Comparison of ENCODE assay signal across 5 cellular contexts in genomic region chr9:15364962-15365553, GRCh38. TPM values are rescaled to one million over a fixed set of nuclear protein-coding genes. Genes with fewer than 3 reads are reported as not detected.
DNase-seq lines count a peak whose midpoint lies in the region; ATAC-seq, FAIRE-seq and TF ChIP-seq lines count a peak whose summit lies in the region.
"Not testable (repeated sequence)": the region's sequence is repeated elsewhere in the genome, so short reads cannot be mapped to it uniquely, and the experiment has no call there.

No MANE protein-coding gene starts in this region.

- H2AFZ ChIP-seq in IMR-90 (replicated peaks; ENCODE audit: low read length, poor library complexity); K562 (ENCODE audit: low read depth, low read length); HepG2 (ENCODE audit: low read length); neuronal stem cell (ENCODE audit: low read length): not testable (repeated sequence)

- not testable (repeated sequence) for H4K5ac ChIP-seq in IMR-90 (ENCODE audit: low read depth, low read length)

- not testable (repeated sequence) for FAIRE-seq in K562 (lab: Jason Lieb, UNC); HepG2 (lab: Jason Lieb, UNC)

- not testable (repeated sequence) for TF ChIP-seq EP300 in K562 (IDR thresholded peaks at IDR 0.05; ENCODE audit: low read length); HepG2 (IDR thresholded peaks at IDR 0.05; ENCODE audit: low read depth in 2 of 2, low read length in 2 of 2); HepG2 (CRISPR knock-in tag; IDR thresholded peaks at IDR 0.05; ENCODE audit: borderline replicate concordance)

- not testable (repeated sequence) for H3K27me3 ChIP-seq in IMR-90 (ENCODE audit: control insufficient read depth, insufficient read depth, low read length); K562 (ENCODE audit: control insufficient read depth in 2 of 2, insufficient read depth in 2 of 2, low read length in 2 of 2); HepG2 (ENCODE audit: control insufficient read depth in 1 of 2, insufficient read depth in 2 of 2, low read length in 2 of 2); neuronal stem cell (ENCODE audit: control insufficient read depth in 3 of 3, insufficient read depth in 3 of 3, low read depth in 1 of 3, low read length in 3 of 3)

- TF ChIP-seq RAD21 in IMR-90 (IDR thresholded peaks at IDR 0.05; ENCODE audit: low read length); K562 (CRISPR knock-in tag; conservative IDR thresholded peaks at IDR 0.05 in 1 of 2, IDR thresholded peaks at IDR 0.05 in 1 of 2); HepG2 (CRISPR knock-in tag; IDR thresholded peaks at IDR 0.05): not testable (repeated sequence)

- H2BK5ac ChIP-seq in IMR-90 (ENCODE audit: low read depth, low read length, poor library complexity, severe bottlenecking); neuronal stem cell (ENCODE audit: low read length): not testable (repeated sequence)

- not testable (repeated sequence) for H2BK120ac ChIP-seq in IMR-90 (ENCODE audit: low read depth, low read length); neuronal stem cell (ENCODE audit: low read depth, low read length)

- not testable (repeated sequence) for H3K23ac ChIP-seq in IMR-90 (ENCODE audit: low read depth, low read length); neuronal stem cell (ENCODE audit: low read depth, low read length, poor library complexity)

- dilution Hi-C loops in IMR-90 (cut with HindIII; ENCODE audit: low sequenced_read_pairs, unreplicated experiment) = not testable (repeated sequence)

- not testable (repeated sequence) for H3K56ac ChIP-seq in IMR-90 (ENCODE audit: extremely low read depth, insufficient read depth, low read length)

- DNase-seq in IMR-90; K562 (ENCODE audit: extremely low read depth in 1 of 4, low spot score in 3 of 4); HepG2 (ENCODE audit: low spot score); neuronal stem cell (ENCODE audit: low spot score): not testable (repeated sequence)
- DNase-seq in RPMI8226 = peak; percentile 18

- not testable (repeated sequence) for H3K79me2 ChIP-seq in K562 (ENCODE audit: control insufficient read depth, insufficient read depth, low read length); HepG2 (ENCODE audit: insufficient read depth, low read length)

- H2AK9ac ChIP-seq in IMR-90 (replicated peaks; ENCODE audit: low read depth, low read length, poor library complexity) = not testable (repeated sequence)

- not testable (repeated sequence) for H3K18ac ChIP-seq in IMR-90 (ENCODE audit: low read depth, low read length); neuronal stem cell (ENCODE audit: low read length)

- not testable (repeated sequence) for TF ChIP-seq CTCF in IMR-90 (conservative IDR thresholded peaks at IDR 0.05; ENCODE audit: low read depth, low read length); K562 (IDR thresholded peaks at IDR 0.05 in 2 of 3, conservative IDR thresholded peaks at IDR 0.05 in 1 of 3; ENCODE audit: insufficient read depth in 2 of 3, low read depth in 1 of 3, low read length in 3 of 3); HepG2 (CRISPR knock-in tag; IDR thresholded peaks at IDR 0.05)

- not testable (repeated sequence) for H2BK15ac ChIP-seq in IMR-90 (ENCODE audit: low read depth, low read length); neuronal stem cell (ENCODE audit: low read length)

- not testable (repeated sequence) for H3K4me3 ChIP-seq in IMR-90 (ENCODE audit: insufficient read depth, low read depth, low read length); K562; HepG2 (replicated peaks in 1 of 3; ENCODE audit: insufficient read depth in 1 of 3, low read depth in 2 of 3, low read length in 3 of 3); neuronal stem cell (ENCODE audit: low read length in 2 of 2)

- not testable (repeated sequence) for H3K27ac ChIP-seq in IMR-90 (ENCODE audit: insufficient read depth, low read length); K562 (ENCODE audit: extremely low read depth, low read depth, low read length); HepG2 (ENCODE audit: extremely low read length, insufficient read depth, low read length); neuronal stem cell (replicated peaks; ENCODE audit: low read length)

- H4K91ac ChIP-seq in IMR-90 (ENCODE audit: insufficient read depth, low read depth, low read length); neuronal stem cell (ENCODE audit: low read depth, low read length, poor library complexity): not testable (repeated sequence)

- not testable (repeated sequence) for H3K9me1 ChIP-seq in IMR-90 (ENCODE audit: insufficient read depth, low read length); K562 (ENCODE audit: control insufficient read depth, insufficient read depth, low read length)

- CTCF ChIA-PET in IMR-90 (lab: Yijun Ruan, JAX); K562 (lab: Yijun Ruan, JAX; ENCODE audit: low intra/inter-chr PET ratio); HepG2 (lab: Yijun Ruan, JAX; ENCODE audit: low intra/inter-chr PET ratio, low total read pairs): not testable (repeated sequence)

- H2BK12ac ChIP-seq in neuronal stem cell (ENCODE audit: low read length) = not testable (repeated sequence)

- H3K4me2 ChIP-seq in IMR-90 (ENCODE audit: low read depth, low read length); K562 (ENCODE audit: insufficient read depth, low read length); HepG2 (ENCODE audit: low read depth, low read length); neuronal stem cell (ENCODE audit: insufficient read depth, low read length, poor library complexity, severe bottlenecking): not testable (repeated sequence)

- H3K79me1 ChIP-seq in IMR-90 (ENCODE audit: low read depth in 1 of 2, low read length in 2 of 2); neuronal stem cell (ENCODE audit: low read depth, low read length): not testable (repeated sequence)

- not testable (repeated sequence) for H3K4ac ChIP-seq in IMR-90 (ENCODE audit: low read depth, low read length); neuronal stem cell (ENCODE audit: low read length)

- H3K9ac ChIP-seq in IMR-90 (ENCODE audit: low read depth, low read length); K562 (ENCODE audit: insufficient read depth in 1 of 2, low read depth in 2 of 2, low read length in 2 of 2); HepG2 (ENCODE audit: insufficient read depth, low read depth, low read length); neuronal stem cell (ENCODE audit: low read depth, low read length, poor library complexity): not testable (repeated sequence)

- intact Hi-C loops in IMR-90 (cut with micrococcal nuclease); K562 (cut with micrococcal nuclease); HepG2 (cut with micrococcal nuclease; ENCODE audit: unreplicated experiment): not testable (repeated sequence)

- H4K8ac ChIP-seq in IMR-90 (ENCODE audit: low read depth in 2 of 2, low read length in 2 of 2); neuronal stem cell (ENCODE audit: low read depth, low read length): not testable (repeated sequence)

- POLR2A ChIA-PET in IMR-90 (lab: Charles Lee; ENCODE audit: unreplicated experiment); HepG2 (lab: Yijun Ruan, JAX): not testable (repeated sequence)
- POLR2A ChIA-PET in K562 (lab: Yijun Ruan, JAX) = interaction anchor here (1.0 to 1.1 kb wide), 2 partner anchors 10 to 13 kb away, joined by 3 read pairs; no protein-coding TSS in a partner anchor

- ATAC-seq in IMR-90 (ENCODE audit: low read depth); K562; HepG2: not testable (repeated sequence)

- H3K9me3 ChIP-seq in IMR-90 (ENCODE audit: control insufficient read depth, insufficient read depth, low read length); K562 (replicated peaks; ENCODE audit: control insufficient read depth, insufficient read depth, low read depth, low read length); HepG2 (ENCODE audit: low read length); neuronal stem cell (replicated peaks in 1 of 2; ENCODE audit: control insufficient read depth in 2 of 2, insufficient read depth in 1 of 2, low read depth in 1 of 2, low read length in 2 of 2): not testable (repeated sequence)

- H2AK5ac ChIP-seq in IMR-90 (ENCODE audit: low read depth, low read length); neuronal stem cell (ENCODE audit: low read depth, low read length): not testable (repeated sequence)

- not testable (repeated sequence) for H2BK20ac ChIP-seq in IMR-90 (ENCODE audit: low read depth, low read length)

- not testable (repeated sequence) for H3K36me3 ChIP-seq in IMR-90 (ENCODE audit: control insufficient read depth, insufficient read depth, low read length); K562 (ENCODE audit: control insufficient read depth, insufficient read depth, low read length); HepG2 (replicated peaks in 1 of 2; ENCODE audit: control insufficient read depth in 1 of 2, insufficient read depth in 2 of 2, low read length in 2 of 2); neuronal stem cell (replicated peaks in 1 of 2; ENCODE audit: control insufficient read depth in 2 of 2, insufficient read depth in 2 of 2, low read length in 2 of 2)

- not testable (repeated sequence) for H4K20me1 ChIP-seq in IMR-90 (ENCODE audit: insufficient read depth, low read length); K562 (replicated peaks; ENCODE audit: control insufficient read depth, insufficient read depth, low read length); HepG2 (ENCODE audit: insufficient read depth, low read length)

- not testable (repeated sequence) for TF ChIP-seq POLR2A in IMR-90 (IDR thresholded peaks at IDR 0.05; ENCODE audit: low read depth, low read length); K562 (conservative IDR thresholded peaks at IDR 0.05); HepG2 (IDR thresholded peaks at IDR 0.05; ENCODE audit: insufficient read depth in 1 of 2, low read depth in 2 of 2, low read length in 2 of 2)

- not testable (repeated sequence) for BruUV-seq in IMR-90 (replicated peaks; lab: Mats Ljungman, UMichigan); K562 (replicated peaks; lab: Mats Ljungman, UMichigan); HepG2 (replicated peaks; lab: Mats Ljungman, UMichigan)

- H3K14ac ChIP-seq in IMR-90 (replicated peaks; ENCODE audit: low read depth, low read length) = not testable (repeated sequence)
- H3K14ac ChIP-seq in neuronal stem cell (ENCODE audit: low read length) = peak overlapping the region; percentile 21

- H3K4me1 ChIP-seq in IMR-90 (ENCODE audit: control insufficient read depth, insufficient read depth, low read length); K562 (replicated peaks in 1 of 2; ENCODE audit: control insufficient read depth in 2 of 2, insufficient read depth in 2 of 2, low read length in 2 of 2); neuronal stem cell (ENCODE audit: control insufficient read depth in 2 of 2, insufficient read depth in 1 of 2, low read depth in 1 of 2, low read length in 2 of 2): not testable (repeated sequence)
- peaks cover 13% of the 10 kb centered on the region for H3K4me1 ChIP-seq in HepG2 (ENCODE audit: insufficient read depth, low read length)

- in situ Hi-C loops in IMR-90 (cut with MboI; ENCODE audit: low sequenced_read_pairs); K562 (cut with MboI); HepG2 (cut with HindIII; ENCODE audit: extremely low pct_ligation_motif_present, low pct_unique_long_range_greater_than_20kb): not testable (repeated sequence)

- WGBS in IMR-90 (ENCODE audit: extremely low coverage in 2 of 2, insufficient read length in 1 of 2), 2 experiments = 96% methylated on average over 6 of the region's 14 CpGs; no CpG with 5 or more reads in 1 of the 2 experiments
- 43% methylated on average over 9 of the region's 14 CpGs for WGBS in K562 (ENCODE audit: insufficient coverage, low coverage, missing lambda C conversion rate)
- 71% methylated on average over 12 of the region's 14 CpGs for WGBS in HepG2 (ENCODE audit: low lambda C conversion rate)
- no CpG with 5 or more reads among the region's 14 CpGs for WGBS in neuronal stem cell (ENCODE audit: extremely low coverage in 2 of 2, insufficient read length in 2 of 2, insufficient replicate concordance in 1 of 2), 2 donors

RNA-seq across cellular contexts. Expression of gene SNAPC3, which starts 57.6 kb away (rescaled TPM):
- total RNA-seq in IMR-90 (2012; rRNA removed) (31.0 and 40.0 TPM in 2 replicates), K562 (2014; rRNA removed) (20.4 and 21.9 TPM in 2 replicates), K562 (2014; rRNA removed; fragmentation: Illumina TruSeq; extraction: Trizol) (19.3 and 20.5 TPM in 2 replicates), K562 (2015; rRNA removed; fragmentation: Illumina TruSeq; extraction: Trizol) (19.8 and 19.9 TPM in 2 replicates), K562 (2021) (13.4 and 16.0 TPM in 2 replicates), HepG2 (2016; rRNA removed; fragmentation: Illumina TruSeq; extraction: Trizol) (25.5 and 25.6 TPM in 2 replicates)
- polyA plus RNA-seq in IMR-90 (2012; rRNA removed) (19.3 and 22.0 TPM in 2 replicates), K562 (2011; rRNA removed) (34.2 and 38.9 TPM in 2 replicates), K562 (2014; fragmentation: Illumina TruSeq; extraction: Trizol) (16.9 and 23.9 TPM in 2 replicates), K562 (2014; fragmentation: Nextera tagmentation; extraction: Ambion mirVana) (1 to 10 TPM; 2.3 to 3.4 TPM), K562 (2014; rRNA removed) (17.6 and 21.4 TPM in 2 replicates), HepG2 (2011; rRNA removed) (20.8 and 26.0 TPM in 2 replicates)
- 21.0 and 52.9 TPM in 2 replicates for polyA plus RNA-seq in IMR-90 (2012; cell fraction: cytosol; rRNA removed)
- polyA plus RNA-seq in IMR-90 (2012; cell fraction: nucleus; rRNA removed; ENCODE audit: low replicate concordance) = 23.5 and 27.5 TPM in 2 replicates
- 30.6 and 85.4 TPM in 2 replicates for total RNA-seq in K562 (2011; cell fraction: chromatin; rRNA removed; ENCODE audit: low replicate concordance)
- total RNA-seq in K562 (2011; cell fraction: nucleolus; rRNA removed) = 16.7 and 19.3 TPM in 2 replicates
- total RNA-seq in K562 (2011; cell fraction: nucleoplasm; rRNA removed) = 31.8 and 43.8 TPM in 2 replicates
- polyA plus RNA-seq in K562 (2011; cell fraction: cytosol; rRNA removed) = 8.8 and 18.8 TPM in 2 replicates
- polyA plus RNA-seq in K562 (2011; cell fraction: nucleus; rRNA removed) = 23.9 and 32.3 TPM in 2 replicates
- 13.3 and 16.8 TPM in 2 replicates for polyA plus RNA-seq in K562 (2012)
- polyA minus RNA-seq in K562 (2011; rRNA and poly(A)+ RNA removed) = 36.4 and 41.7 TPM in 2 replicates
- polyA minus RNA-seq in K562 (2011; cell fraction: cytosol; rRNA and poly(A)+ RNA removed) = 14.5 and 15.0 TPM in 2 replicates
- 18.2 and 34.2 TPM in 2 replicates for polyA minus RNA-seq in K562 (2011; cell fraction: nucleus; rRNA and poly(A)+ RNA removed)
- 3.6 and 4.5 TPM in 2 replicates for total RNA-seq in HepG2 (2016; cell fraction: cytosol; rRNA removed; fragmentation: Illumina TruSeq; extraction: Trizol; ENCODE audit: low read depth)
- total RNA-seq in HepG2 (2016; cell fraction: insoluble cytoplasmic fraction; rRNA removed; fragmentation: Illumina TruSeq; extraction: Trizol) = 24.0 and 25.0 TPM in 2 replicates
- total RNA-seq in HepG2 (2016; cell fraction: membrane; rRNA removed; fragmentation: Illumina TruSeq; extraction: Trizol) = 8.1 and 9.1 TPM in 2 replicates
- total RNA-seq in HepG2 (2016; cell fraction: nucleus; rRNA removed; fragmentation: Illumina TruSeq; extraction: Trizol) = 39.1 TPM in 2 replicates
- 11.3 and 14.4 TPM in 2 replicates for polyA plus RNA-seq in HepG2 (2011; cell fraction: cytosol; rRNA removed)
- polyA plus RNA-seq in HepG2 (2011; cell fraction: nucleus; rRNA removed) = 28.8 and 32.5 TPM in 2 replicates
- 17.5 and 20.8 TPM in 2 replicates for polyA plus RNA-seq in HepG2 (2012)
- 2.1 and 2.3 TPM in 2 replicates for polyA plus RNA-seq in HepG2 (2016; cell fraction: cytosol; fragmentation: Illumina TruSeq; extraction: Trizol; ENCODE audit: low read depth)
- 25.8 and 27.1 TPM in 2 replicates for polyA plus RNA-seq in HepG2 (2016; cell fraction: insoluble cytoplasmic fraction; fragmentation: Illumina TruSeq; extraction: Trizol; ENCODE audit: low read depth)
- polyA plus RNA-seq in HepG2 (2016; cell fraction: membrane; fragmentation: Illumina TruSeq; extraction: Trizol; ENCODE audit: low read depth) = 4.4 and 4.9 TPM in 2 replicates
- polyA plus RNA-seq in HepG2 (2016; cell fraction: nucleus; fragmentation: Illumina TruSeq; extraction: Trizol; ENCODE audit: insufficient read depth, low read depth) = 32.4 and 33.8 TPM in 2 replicates
- 8.8 and 12.1 TPM in 2 replicates for polyA minus RNA-seq in HepG2 (2011; rRNA and poly(A)+ RNA removed; ENCODE audit: low replicate concordance)
- polyA minus RNA-seq in HepG2 (2011; cell fraction: cytosol; rRNA and poly(A)+ RNA removed) = 14.5 and 18.6 TPM in 2 replicates
- 72.5 and 83.2 TPM in 2 replicates for polyA minus RNA-seq in HepG2 (2011; cell fraction: nucleus; rRNA and poly(A)+ RNA removed)
- 35.3 TPM for polyA plus RNA-seq in neuronal stem cell (2013, experiment 1 of 2)
- polyA plus RNA-seq in neuronal stem cell (2013, experiment 2 of 2) = 35.7 TPM

RNA-seq across cellular contexts. Expression of gene TTC39B, which starts 58.0 kb away (rescaled TPM):
- 9.7 and 12.2 TPM in 2 replicates for total RNA-seq in IMR-90 (2012; rRNA removed)
- 1.8 and 2.5 TPM in 2 replicates for polyA plus RNA-seq in IMR-90 (2012; rRNA removed)
- 0.30 and 0.68 TPM in 2 replicates for polyA plus RNA-seq in IMR-90 (2012; cell fraction: cytosol; rRNA removed)
- 1.3 and 8.3 TPM in 2 replicates for polyA plus RNA-seq in IMR-90 (2012; cell fraction: nucleus; rRNA removed; ENCODE audit: low replicate concordance)
- total RNA-seq in K562 (2011; cell fraction: chromatin; rRNA removed; ENCODE audit: low replicate concordance) = 0.60 and 1.8 TPM in 2 replicates
- total RNA-seq in K562 (2011; cell fraction: nucleolus; rRNA removed) = 0.33 and 0.39 TPM in 2 replicates
- total RNA-seq in K562 (2011; cell fraction: nucleoplasm; rRNA removed) = 0.61 and 0.95 TPM in 2 replicates
- total RNA-seq in K562 (2014; rRNA removed) = 0.82 and 0.91 TPM in 2 replicates
- total RNA-seq in K562 (2014; rRNA removed; fragmentation: Illumina TruSeq; extraction: Trizol) = 1.1 and 1.3 TPM in 2 replicates
- 0.53 and 0.98 TPM in 2 replicates for total RNA-seq in K562 (2015; rRNA removed; fragmentation: Illumina TruSeq; extraction: Trizol)
- total RNA-seq in K562 (2021) = 1.2 and 1.5 TPM in 2 replicates
- 0.32 and 0.85 TPM in 2 replicates for polyA plus RNA-seq in K562 (2011; rRNA removed)
- 0.07 and 0.27 TPM in 2 replicates for polyA plus RNA-seq in K562 (2011; cell fraction: cytosol; rRNA removed)
- 0.11 and 0.66 TPM in 2 replicates for polyA plus RNA-seq in K562 (2011; cell fraction: nucleus; rRNA removed)
- polyA plus RNA-seq in K562 (2012) = 0.57 and 3.4 TPM in 2 replicates
- polyA plus RNA-seq in K562 (2014; fragmentation: Illumina TruSeq; extraction: Trizol) = 0.66 and 0.76 TPM in 2 replicates
- polyA plus RNA-seq in K562 (2014; fragmentation: Nextera tagmentation; extraction: Ambion mirVana) = 1 to 10 TPM in 1 of 2 experiments, under 1 TPM in 1; 0.95 to 1.2 TPM
- 0.62 and 1.7 TPM in 2 replicates for polyA plus RNA-seq in K562 (2014; rRNA removed)
- 1.3 and 1.5 TPM in 2 replicates for polyA minus RNA-seq in K562 (2011; rRNA and poly(A)+ RNA removed)
- polyA minus RNA-seq in K562 (2011; cell fraction: cytosol; rRNA and poly(A)+ RNA removed) = 0.19 and 0.55 TPM in 2 replicates
- polyA minus RNA-seq in K562 (2011; cell fraction: nucleus; rRNA and poly(A)+ RNA removed) = 0.40 and 1.00 TPM in 2 replicates
- 18.5 and 19.4 TPM in 2 replicates for total RNA-seq in HepG2 (2016; rRNA removed; fragmentation: Illumina TruSeq; extraction: Trizol)
- 3.7 and 4.6 TPM in 2 replicates for total RNA-seq in HepG2 (2016; cell fraction: cytosol; rRNA removed; fragmentation: Illumina TruSeq; extraction: Trizol; ENCODE audit: low read depth)
- total RNA-seq in HepG2 (2016; cell fraction: insoluble cytoplasmic fraction; rRNA removed; fragmentation: Illumina TruSeq; extraction: Trizol) = 19.8 and 20.5 TPM in 2 replicates
- total RNA-seq in HepG2 (2016; cell fraction: membrane; rRNA removed; fragmentation: Illumina TruSeq; extraction: Trizol) = 7.6 and 10.4 TPM in 2 replicates
- 28.5 and 32.5 TPM in 2 replicates for total RNA-seq in HepG2 (2016; cell fraction: nucleus; rRNA removed; fragmentation: Illumina TruSeq; extraction: Trizol)
- 9.8 and 14.3 TPM in 2 replicates for polyA plus RNA-seq in HepG2 (2011; rRNA removed)
- polyA plus RNA-seq in HepG2 (2011; cell fraction: cytosol; rRNA removed) = 4.3 and 4.7 TPM in 2 replicates
- polyA plus RNA-seq in HepG2 (2011; cell fraction: nucleus; rRNA removed) = 19.0 and 22.8 TPM in 2 replicates
- polyA plus RNA-seq in HepG2 (2012) = 5.4 and 7.7 TPM in 2 replicates
- polyA plus RNA-seq in HepG2 (2016; cell fraction: cytosol; fragmentation: Illumina TruSeq; extraction: Trizol; ENCODE audit: low read depth) = 1.6 and 1.8 TPM in 2 replicates
- polyA plus RNA-seq in HepG2 (2016; cell fraction: insoluble cytoplasmic fraction; fragmentation: Illumina TruSeq; extraction: Trizol; ENCODE audit: low read depth) = 9.2 and 10.2 TPM in 2 replicates
- 3.8 and 4.1 TPM in 2 replicates for polyA plus RNA-seq in HepG2 (2016; cell fraction: membrane; fragmentation: Illumina TruSeq; extraction: Trizol; ENCODE audit: low read depth)
- 20.6 and 23.2 TPM in 2 replicates for polyA plus RNA-seq in HepG2 (2016; cell fraction: nucleus; fragmentation: Illumina TruSeq; extraction: Trizol; ENCODE audit: insufficient read depth, low read depth)
- 0.61 and 32.6 TPM in 2 replicates for polyA minus RNA-seq in HepG2 (2011; rRNA and poly(A)+ RNA removed; ENCODE audit: low replicate concordance)
- polyA minus RNA-seq in HepG2 (2011; cell fraction: cytosol; rRNA and poly(A)+ RNA removed) = 14.8 and 15.7 TPM in 2 replicates
- polyA minus RNA-seq in HepG2 (2011; cell fraction: nucleus; rRNA and poly(A)+ RNA removed) = 59.2 and 75.3 TPM in 2 replicates
- 2.0 TPM for polyA plus RNA-seq in neuronal stem cell (2013, experiment 1 of 2)
- 1.7 TPM for polyA plus RNA-seq in neuronal stem cell (2013, experiment 2 of 2)
